ENCODE assay signal across 1 cellular context in genomic region chr1:113742515-113742914, GRCh38.
TF ChIP-seq lines count a peak whose summit lies in the region.

No MANE protein-coding gene starts in this region.

TF ChIP-seq in HepG2, 621 proteins besides CTCF, POLR2A, EP300 and RAD21 (continued from another document):
- TF ChIP-seq, protein P1, sequence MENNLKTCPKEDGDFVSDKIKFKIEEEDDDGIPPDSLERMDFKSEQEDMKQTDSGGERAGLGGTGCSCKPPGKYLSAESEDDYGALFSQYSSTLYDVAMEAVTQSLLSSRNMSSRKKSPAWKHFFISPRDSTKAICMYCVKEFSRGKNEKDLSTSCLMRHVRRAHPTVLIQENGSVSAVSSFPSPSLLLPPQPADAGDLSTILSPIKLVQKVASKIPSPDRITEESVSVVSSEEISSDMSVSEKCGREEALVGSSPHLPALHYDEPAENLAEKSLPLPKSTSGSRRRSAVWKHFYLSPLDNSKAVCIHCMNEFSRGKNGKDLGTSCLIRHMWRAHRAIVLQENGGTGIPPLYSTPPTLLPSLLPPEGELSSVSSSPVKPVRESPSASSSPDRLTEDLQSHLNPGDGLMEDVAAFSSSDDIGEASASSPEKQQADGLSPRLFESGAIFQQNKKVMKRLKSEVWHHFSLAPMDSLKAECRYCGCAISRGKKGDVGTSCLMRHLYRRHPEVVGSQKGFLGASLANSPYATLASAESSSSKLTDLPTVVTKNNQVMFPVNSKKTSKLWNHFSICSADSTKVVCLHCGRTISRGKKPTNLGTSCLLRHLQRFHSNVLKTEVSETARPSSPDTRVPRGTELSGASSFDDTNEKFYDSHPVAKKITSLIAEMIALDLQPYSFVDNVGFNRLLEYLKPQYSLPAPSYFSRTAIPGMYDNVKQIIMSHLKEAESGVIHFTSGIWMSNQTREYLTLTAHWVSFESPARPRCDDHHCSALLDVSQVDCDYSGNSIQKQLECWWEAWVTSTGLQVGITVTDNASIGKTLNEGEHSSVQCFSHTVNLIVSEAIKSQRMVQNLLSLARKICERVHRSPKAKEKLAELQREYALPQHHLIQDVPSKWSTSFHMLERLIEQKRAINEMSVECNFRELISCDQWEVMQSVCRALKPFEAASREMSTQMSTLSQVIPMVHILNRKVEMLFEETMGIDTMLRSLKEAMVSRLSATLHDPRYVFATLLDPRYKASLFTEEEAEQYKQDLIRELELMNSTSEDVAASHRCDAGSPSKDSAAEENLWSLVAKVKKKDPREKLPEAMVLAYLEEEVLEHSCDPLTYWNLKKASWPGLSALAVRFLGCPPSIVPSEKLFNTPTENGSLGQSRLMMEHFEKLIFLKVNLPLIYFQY (CRISPR knock-in tag; IDR thresholded peaks at IDR 0.05; ENCODE audit: borderline replicate concordance) = no peak
- no peak for TF ChIP-seq HMGA1 (CRISPR knock-in tag; conservative IDR thresholded peaks at IDR 0.05)
- TF ChIP-seq ZNF577 (CRISPR knock-in tag; IDR thresholded peaks at IDR 0.05; ENCODE audit: borderline replicate concordance, low read depth) = no peak
- no peak for TF ChIP-seq SP140L (CRISPR knock-in tag; IDR thresholded peaks at IDR 0.05; ENCODE audit: borderline replicate concordance)
- no peak for TF ChIP-seq TFDP1 (CRISPR knock-in tag; IDR thresholded peaks at IDR 0.05; ENCODE audit: borderline replicate concordance)
- TF ChIP-seq, protein P2, sequence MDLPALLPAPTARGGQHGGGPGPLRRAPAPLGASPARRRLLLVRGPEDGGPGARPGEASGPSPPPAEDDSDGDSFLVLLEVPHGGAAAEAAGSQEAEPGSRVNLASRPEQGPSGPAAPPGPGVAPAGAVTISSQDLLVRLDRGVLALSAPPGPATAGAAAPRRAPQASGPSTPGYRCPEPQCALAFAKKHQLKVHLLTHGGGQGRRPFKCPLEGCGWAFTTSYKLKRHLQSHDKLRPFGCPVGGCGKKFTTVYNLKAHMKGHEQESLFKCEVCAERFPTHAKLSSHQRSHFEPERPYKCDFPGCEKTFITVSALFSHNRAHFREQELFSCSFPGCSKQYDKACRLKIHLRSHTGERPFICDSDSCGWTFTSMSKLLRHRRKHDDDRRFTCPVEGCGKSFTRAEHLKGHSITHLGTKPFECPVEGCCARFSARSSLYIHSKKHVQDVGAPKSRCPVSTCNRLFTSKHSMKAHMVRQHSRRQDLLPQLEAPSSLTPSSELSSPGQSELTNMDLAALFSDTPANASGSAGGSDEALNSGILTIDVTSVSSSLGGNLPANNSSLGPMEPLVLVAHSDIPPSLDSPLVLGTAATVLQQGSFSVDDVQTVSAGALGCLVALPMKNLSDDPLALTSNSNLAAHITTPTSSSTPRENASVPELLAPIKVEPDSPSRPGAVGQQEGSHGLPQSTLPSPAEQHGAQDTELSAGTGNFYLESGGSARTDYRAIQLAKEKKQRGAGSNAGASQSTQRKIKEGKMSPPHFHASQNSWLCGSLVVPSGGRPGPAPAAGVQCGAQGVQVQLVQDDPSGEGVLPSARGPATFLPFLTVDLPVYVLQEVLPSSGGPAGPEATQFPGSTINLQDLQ (CRISPR knock-in tag; IDR thresholded peaks at IDR 0.05) = no peak
- no peak for TF ChIP-seq ZNF335 (CRISPR knock-in tag; IDR thresholded peaks at IDR 0.05)
- no peak for TF ChIP-seq TEAD2 (CRISPR knock-in tag; IDR thresholded peaks at IDR 0.05)
- TF ChIP-seq JDP2 (CRISPR knock-in tag; IDR thresholded peaks at IDR 0.05; ENCODE audit: borderline replicate concordance) = no peak
- no peak for TF ChIP-seq SP2 (CRISPR knock-in tag; IDR thresholded peaks at IDR 0.05)
- TF ChIP-seq ADNP (CRISPR knock-in tag; IDR thresholded peaks at IDR 0.05) = no peak
- TF ChIP-seq, protein P3, sequence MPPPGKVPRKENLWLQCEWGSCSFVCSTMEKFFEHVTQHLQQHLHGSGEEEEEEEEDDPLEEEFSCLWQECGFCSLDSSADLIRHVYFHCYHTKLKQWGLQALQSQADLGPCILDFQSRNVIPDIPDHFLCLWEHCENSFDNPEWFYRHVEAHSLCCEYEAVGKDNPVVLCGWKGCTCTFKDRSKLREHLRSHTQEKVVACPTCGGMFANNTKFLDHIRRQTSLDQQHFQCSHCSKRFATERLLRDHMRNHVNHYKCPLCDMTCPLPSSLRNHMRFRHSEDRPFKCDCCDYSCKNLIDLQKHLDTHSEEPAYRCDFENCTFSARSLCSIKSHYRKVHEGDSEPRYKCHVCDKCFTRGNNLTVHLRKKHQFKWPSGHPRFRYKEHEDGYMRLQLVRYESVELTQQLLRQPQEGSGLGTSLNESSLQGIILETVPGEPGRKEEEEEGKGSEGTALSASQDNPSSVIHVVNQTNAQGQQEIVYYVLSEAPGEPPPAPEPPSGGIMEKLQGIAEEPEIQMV (CRISPR knock-in tag; IDR thresholded peaks at IDR 0.05; ENCODE audit: low read depth) = no peak
- TF ChIP-seq PHF5A (CRISPR knock-in tag; IDR thresholded peaks at IDR 0.05; ENCODE audit: low read depth, unreplicated experiment) = no peak
- no peak for TF ChIP-seq DBP (CRISPR knock-in tag; IDR thresholded peaks at IDR 0.05; ENCODE audit: not compliant biosample characterization)
- TF ChIP-seq SNRNP70 (IDR thresholded peaks at IDR 0.05; ENCODE audit: low read depth, low read length) = no peak
- TF ChIP-seq, protein P4, sequence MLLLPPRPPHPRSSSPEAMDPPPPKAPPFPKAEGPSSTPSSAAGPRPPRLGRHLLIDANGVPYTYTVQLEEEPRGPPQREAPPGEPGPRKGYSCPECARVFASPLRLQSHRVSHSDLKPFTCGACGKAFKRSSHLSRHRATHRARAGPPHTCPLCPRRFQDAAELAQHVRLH (CRISPR knock-in tag; IDR thresholded peaks at IDR 0.05; ENCODE audit: borderline replicate concordance, low read depth) = no peak
- TF ChIP-seq MTA1 (CRISPR knock-in tag; IDR thresholded peaks at IDR 0.05; ENCODE audit: borderline replicate concordance) = no peak
